ENCODE assay signal across 8 cellular contexts in the genomic region with DNA sequence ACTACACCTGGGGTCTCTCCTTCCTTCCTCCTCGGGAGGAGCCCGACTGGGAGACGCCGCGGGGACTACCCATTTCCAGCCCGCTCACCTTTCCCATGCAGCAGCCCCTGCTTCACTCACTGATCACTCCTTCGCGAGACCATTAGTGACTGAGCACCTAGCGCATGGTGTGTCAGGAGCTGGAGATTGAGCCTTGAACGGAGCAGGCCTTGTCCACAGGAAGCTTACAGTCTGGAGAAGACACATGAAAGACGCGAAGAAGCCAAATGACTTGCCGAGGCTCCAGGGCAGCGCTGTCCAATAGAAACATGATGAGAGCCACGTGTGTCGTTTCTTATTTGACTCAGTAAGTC. TPM values are rescaled to one million over a fixed set of nuclear protein-coding genes. Genes with fewer than 3 reads are reported as not detected.
DNase-seq lines count a peak whose midpoint lies in the region; ATAC-seq and TF ChIP-seq lines count a peak whose summit lies in the region.

No MANE protein-coding gene starts in this region.

- intact Hi-C loops in CD14-positive monocyte (cut with micrococcal nuclease) = no loop called here
- intact Hi-C loops in ovary (cut with DNase I) = loop anchor here in 1 of 4 donors (10.0 kb wide), 1 partner anchor 456 kb away; a partner anchor contains a TSS
- intact Hi-C loops in transverse colon (cut with DNase I; ENCODE audit: low total_unique reads) = no loop called here

- H3K4me1 Mint-ChIP-seq in CD14-positive monocyte = peaks cover 10% of the 10 kb centered on the region

- DNase-seq in CD14-positive monocyte (ENCODE audit: low spot score) = no peak
- no peak for DNase-seq in NT2/D1 (ENCODE audit: low read depth, low spot score)
- no peak for DNase-seq in ovary
- DNase-seq in transverse colon = no peak
- DNase-seq in activated gamma-delta T cell treated with Interleukin-2 at 50 U/mL for 16 hours = no peak

- TF ChIP-seq POLR2A in ovary (IDR thresholded peaks at IDR 0.05) (no peak), transverse colon (IDR thresholded peaks at IDR 0.05) (no peak)

- H3K36me3 Mint-ChIP-seq in CD14-positive monocyte = peaks cover 0 to 2% of the 10 kb centered on the region in 2 donors

- peak overlapping the region; percentile 37 to 91 for H3K4me3 Mint-ChIP-seq in CD14-positive monocyte

- H3K9me3 ChIP-seq in NT2/D1 (ENCODE audit: insufficient read depth, low read length) = peaks cover 4% of the 10 kb centered on the region; the same call in 1 of the 2 replicates
- no peaks in the 10 kb centered on the region for H3K9me3 ChIP-seq in esophagus (ENCODE audit: control insufficient read depth in 2 of 2, insufficient read depth in 1 of 2, low read depth in 1 of 2, low read length in 1 of 2)
- no peaks in the 10 kb centered on the region for H3K9me3 ChIP-seq in ovary
- H3K9me3 ChIP-seq in transverse colon = no peaks in the 10 kb centered on the region

- 59 to 65% methylated on average over 16 of the region's 16 CpGs for WGBS in esophagus, 2 donors
- 53 to 64% (median 58%) methylated on average over 16 of the region's 16 CpGs for WGBS in ovary, 3 donors
- WGBS in transverse colon (ENCODE audit: low coverage in 1 of 2), 2 donors = 65% methylated on average over 16 of the region's 16 CpGs; no CpG with 5 or more reads in 1 of the 2 donors

- H3K9ac ChIP-seq in NT2/D1 (ENCODE audit: insufficient read length, low read depth) = no peak overlapping the region

- H3K4me3 ChIP-seq in NT2/D1 (ENCODE audit: insufficient read length, low read depth) (peak overlapping the region; percentile 61), esophagus (ENCODE audit: low read depth in 1 of 2, low read length in 2 of 2) (peak overlapping the region; percentile 41 to 54), ovary (peak overlapping the region; percentile 47), transverse colon (peak overlapping the region in 2 of 4 donors; percentile 41 to 57)

- no peak for TF ChIP-seq EP300 in ovary (IDR thresholded peaks at IDR 0.05)
- no peak for TF ChIP-seq EP300 in transverse colon (IDR thresholded peaks at IDR 0.05; ENCODE audit: low read depth)

- peaks cover 2 to 26% (median 21%) of the 10 kb centered on the region in 7 donors for H3K9me3 Mint-ChIP-seq in CD14-positive monocyte

- in situ Hi-C loops in transverse colon (cut with MboI; ENCODE audit: low pct_ligation_motif_present in 1 of 4, low pct_unique_long_range_greater_than_20kb in 1 of 4, low sequenced_read_pairs in 3 of 4) = no loop called here

- peak overlapping the region in 1 of 7 donors; percentile 73 for H3K27ac Mint-ChIP-seq in CD14-positive monocyte

- ATAC-seq in HG02678 (IDR thresholded peaks at IDR 0.05; ENCODE audit: unreplicated experiment) = no peak
- ATAC-seq in GM19328 (IDR thresholded peaks at IDR 0.05; ENCODE audit: unreplicated experiment) = no peak

- H3K4me1 ChIP-seq in NT2/D1 (ENCODE audit: insufficient read depth, insufficient read length) = no peaks in the 10 kb centered on the region
- peaks cover 4 to 5% of the 10 kb centered on the region in 2 donors for H3K4me1 ChIP-seq in esophagus (ENCODE audit: control insufficient read depth in 2 of 2, insufficient read depth in 2 of 2, low read length in 1 of 2)
- peaks cover 7% of the 10 kb centered on the region for H3K4me1 ChIP-seq in ovary (ENCODE audit: insufficient read depth)
- H3K4me1 ChIP-seq in transverse colon = peaks cover 6 to 18% (median 9%) of the 10 kb centered on the region in 4 donors

- H3K27me3 Mint-ChIP-seq in CD14-positive monocyte (ENCODE audit: low read depth in 3 of 3) = peaks cover 47 to 63% (median 59%) of the 10 kb centered on the region in 3 donors

- H3K27me3 ChIP-seq in NT2/D1 (ENCODE audit: insufficient read depth, insufficient read length) (peaks cover 17% of the 10 kb centered on the region), esophagus (ENCODE audit: control insufficient read depth in 1 of 2, insufficient read depth in 2 of 2, low read length in 2 of 2) (no peaks in the 10 kb centered on the region), ovary (no peaks in the 10 kb centered on the region), transverse colon (peaks cover 40% of the 10 kb centered on the region)

- TF ChIP-seq CTCF in CD14-positive monocyte (IDR thresholded peaks at IDR 0.05) (no peak), ovary (IDR thresholded peaks at IDR 0.05) (no peak), transverse colon (IDR thresholded peaks at IDR 0.05) (no peak)

- H3K27ac ChIP-seq in esophagus (ENCODE audit: low read depth in 2 of 2, low read length in 1 of 2) (no peak overlapping the region), ovary (peak overlapping the region in 1 of 2 donors; percentile 45), transverse colon (no peak overlapping the region)

- H3K36me3 ChIP-seq in NT2/D1 (ENCODE audit: insufficient read depth, insufficient read length, low read length) (no peaks in the 10 kb centered on the region), esophagus (ENCODE audit: control insufficient read depth in 2 of 2, insufficient read depth in 2 of 2, low read length in 1 of 2) (no peaks in the 10 kb centered on the region), ovary (no peaks in the 10 kb centered on the region), transverse colon (no peaks in the 10 kb centered on the region)

RNA-seq across cellular contexts. Expression of a gene that starts 0.3 kb away (rescaled TPM):
- not detected for polyA plus RNA-seq in CD14-positive monocyte
- polyA plus RNA-seq in esophagus = under 1 TPM in 1 of 2 donors, not detected in 1; 0.06 TPM
- 10 to 100 TPM in 1 of 7 donors, 1 to 10 TPM in 3, under 1 TPM in 3; 0.66 to 41.2 (median 1.2) TPM for total RNA-seq in ovary
- polyA plus RNA-seq in ovary = 1 to 10 TPM in 1 of 2 donors, under 1 TPM in 1; 0.67 to 1.0 TPM
- not detected for total RNA-seq in transverse colon

RNA-seq across cellular contexts. Expression of a gene that starts 17.6 kb away (rescaled TPM):
- polyA plus RNA-seq in CD14-positive monocyte (10 to 100 TPM; 10.7 to 15.5 TPM), esophagus (1 to 10 TPM; 7.8 to 8.0 TPM), ovary (10 to 100 TPM in 1 of 2 donors, 1 to 10 TPM in 1; 9.3 to 11.6 TPM)
- total RNA-seq in ovary (10 to 100 TPM in 1 of 7 donors, 1 to 10 TPM in 6; 4.9 to 10.8 (median 7.2) TPM), transverse colon (10 to 100 TPM in 2 of 4 donors, 1 to 10 TPM in 1, under 1 TPM in 1; 0.80 to 11.7 (median 8.0) TPM)

RNA-seq across cellular contexts. Expression of a gene that starts 17.7 kb away (rescaled TPM):
- polyA plus RNA-seq in CD14-positive monocyte = 10 to 100 TPM; 18.0 to 22.1 TPM
- polyA plus RNA-seq in esophagus = 10 to 100 TPM in 1 of 2 donors, 1 to 10 TPM in 1; 4.8 to 11.8 TPM
- total RNA-seq in ovary = 10 to 100 TPM; 21.8 to 65.9 (median 42.9) TPM
- 10 to 100 TPM; 23.6 to 31.1 TPM for polyA plus RNA-seq in ovary
- total RNA-seq in transverse colon = 100 to 1,000 TPM in 1 of 4 donors, 10 to 100 TPM in 3; 31.4 to 120 (median 43.4) TPM
